In genomic region chr10:124558901-124559321, GRCh38 we compare ENCODE assay signal across 15 cellular contexts.
DNase-seq lines count a peak whose midpoint lies in the region; ATAC-seq and TF ChIP-seq lines count a peak whose summit lies in the region.
"Had no signal": no experiment of that assay in that cellular context is flagged by ENCODE, and none has a peak within 500 bp of the region (broad histone marks: within the 10 kb centered on the region; RNA-seq: fewer than 3 reads in every experiment).

No MANE protein-coding gene starts in this region.

- peak overlapping the region; percentile 95 for H3K27ac ChIP-seq in cingulate gyrus (ENCODE audit: low read depth, low read length)
- H3K27ac ChIP-seq in A673 (ENCODE audit: low read depth, low read length, poor library complexity, severe bottlenecking), result no peak overlapping the region

- no peak for TF ChIP-seq CTCF in A673 (conservative IDR thresholded peaks at IDR 0.05; ENCODE audit: low read depth, low read length)

- DNase-seq in EH (ENCODE audit: low read depth) (peak; percentile 37), iris pigment epithelial cell (ENCODE audit: low read depth) (peak; percentile 26), A673 (ENCODE audit: low spot score) (no peak), sciatic nerve (ENCODE audit: low spot score) (no peak), NCI-H345 (lab: John Stamatoyannopoulos, UW) (no peak)
- DNase-seq in stimulated activated naive B cell treated with anti-CD40 and anti-IgM and Interleukin-4, amounts not matched to agents 10 μg/mL and 1 μg/mL and 100 μg/mL, for 72 hours, result no peak
- DNase-seq in activated naive CD8-positive, alpha-beta T cell treated with anti-CD3 and anti-CD28 coated beads for 36 hours, result no peak
- DNase-seq: activated CD4-positive, alpha-beta T cell treated with anti-CD3 and anti-CD28 coated beads, Interleukin-2, amount 50 U/mL, for 4 hours; head of caudate nucleus; NCI-H1092; Peyer's patch had no signal

- POLR2A ChIA-PET in A673 (lab: Charles Lee; ENCODE audit: low non-redundant PET), result no interaction called here

- no peaks in the 10 kb centered on the region for H3K36me3 ChIP-seq in A673 (ENCODE audit: insufficient read depth, low read length, poor library complexity, severe bottlenecking)
- H3K36me3 ChIP-seq: Peyer's patch had no signal

- no peak overlapping the region for H3K4me3 ChIP-seq in A673 (ENCODE audit: low read depth, low read length, poor library complexity, severe bottlenecking)
- H3K4me3 ChIP-seq: Peyer's patch had no signal

- H3K36me3 Mint-ChIP-seq in stimulated activated naive B cell treated with anti-CD40 and anti-IgM and Interleukin-4, amounts not matched to agents 10 μg/mL and 1 μg/mL and 100 μg/mL, for 72 hours, result peaks cover 11 to 17% of the 10 kb centered on the region in 2 donors
- no peaks in the 10 kb centered on the region for H3K36me3 Mint-ChIP-seq in activated naive CD8-positive, alpha-beta T cell treated with anti-CD3 and anti-CD28 coated beads for 36 hours
- H3K36me3 Mint-ChIP-seq: mesothelial cell of epicardium had no signal

- no peak overlapping the region for H3K4me3 Mint-ChIP-seq in stimulated activated naive B cell treated with anti-CD40 and anti-IgM and Interleukin-4, amounts not matched to agents 10 μg/mL and 1 μg/mL and 100 μg/mL, for 72 hours
- H3K4me3 Mint-ChIP-seq in activated naive CD8-positive, alpha-beta T cell treated with anti-CD3 and anti-CD28 coated beads for 36 hours, result no peak overlapping the region
- H3K4me3 Mint-ChIP-seq: activated naive CD8-positive, alpha-beta T cell; CD8-positive, alpha-beta memory T cell; mesothelial cell of epicardium had no signal

- peak overlapping the region; percentile 59 for H3K27ac Mint-ChIP-seq in stimulated activated naive B cell treated with anti-CD40 and anti-IgM and Interleukin-4, amounts not matched to agents 10 μg/mL and 1 μg/mL and 100 μg/mL, for 72 hours
- H3K27ac Mint-ChIP-seq in activated naive CD8-positive, alpha-beta T cell treated with anti-CD3 and anti-CD28 coated beads for 36 hours, result no peak overlapping the region
- H3K27ac Mint-ChIP-seq: activated naive CD8-positive, alpha-beta T cell; CD8-positive, alpha-beta memory T cell; mesothelial cell of epicardium had no signal

- no peaks in the 10 kb centered on the region for H3K27me3 ChIP-seq in A673 (replicated peaks; ENCODE audit: insufficient read depth, low read depth, low read length, poor library complexity)
- H3K27me3 ChIP-seq: Peyer's patch had no signal

- peaks cover 15 to 31% of the 10 kb centered on the region in 2 donors for H3K4me1 Mint-ChIP-seq in stimulated activated naive B cell treated with anti-CD40 and anti-IgM and Interleukin-4, amounts not matched to agents 10 μg/mL and 1 μg/mL and 100 μg/mL, for 72 hours
- no peaks in the 10 kb centered on the region for H3K4me1 Mint-ChIP-seq in activated naive CD8-positive, alpha-beta T cell treated with anti-CD3 and anti-CD28 coated beads for 36 hours
- H3K4me1 Mint-ChIP-seq: CD8-positive, alpha-beta memory T cell had no signal

- H3K9me3 ChIP-seq in A673 (ENCODE audit: low read depth, low read length, poor library complexity, severe bottlenecking), result no peaks in the 10 kb centered on the region
- H3K9me3 ChIP-seq: Peyer's patch had no signal

- no peak for ATAC-seq in stimulated activated naive B cell treated with anti-CD40 and anti-IgM and Interleukin-4, amounts not matched to agents 10 μg/mL and 1 μg/mL and 100 μg/mL, for 72 hours (replicated peaks)
- no peak for ATAC-seq in sciatic nerve

- H3K9me3 Mint-ChIP-seq in stimulated activated naive B cell treated with anti-CD40 and anti-IgM and Interleukin-4, amounts not matched to agents 10 μg/mL and 1 μg/mL and 100 μg/mL, for 72 hours, result peaks cover 6 to 10% of the 10 kb centered on the region in 2 donors
- H3K9me3 Mint-ChIP-seq in activated naive CD8-positive, alpha-beta T cell treated with anti-CD3 and anti-CD28 coated beads for 36 hours, result no peaks in the 10 kb centered on the region

- no TSS peak for BruUV-seq in A673 (replicated peaks; lab: Mats Ljungman, UMichigan)

- intact Hi-C loops in A673 (cut with micrococcal nuclease; ENCODE audit: unreplicated experiment), result no loop called here
- intact Hi-C loops in sciatic nerve (cut with DNase I), result no loop called here

- no peaks in the 10 kb centered on the region for H3K4me1 ChIP-seq in A673 (ENCODE audit: insufficient read depth, low read length, poor library complexity, severe bottlenecking)

- CTCF ChIA-PET in A673 (lab: Charles Lee), result no interaction called here

- no peaks in the 10 kb centered on the region for H3K27me3 Mint-ChIP-seq in stimulated activated naive B cell treated with anti-CD40 and anti-IgM and Interleukin-4, amounts not matched to agents 10 μg/mL and 1 μg/mL and 100 μg/mL, for 72 hours
- no peaks in the 10 kb centered on the region for H3K27me3 Mint-ChIP-seq in activated naive CD8-positive, alpha-beta T cell treated with anti-CD3 and anti-CD28 coated beads for 36 hours
- H3K27me3 Mint-ChIP-seq: activated naive CD8-positive, alpha-beta T cell; CD8-positive, alpha-beta memory T cell had no signal

Comparison
In these comparisons a context has a peak if more than half of its experiments do, and no peak if none do; other contexts are left out.
1. DNase-seq: peak in EH (single experiment) and iris pigment epithelial cell (single experiment); none in stimulated activated naive B cell treated with anti-CD40 and anti-IgM and Interleukin-4, amounts not matched to agents 10 μg/mL and 1 μg/mL and 100 μg/mL, for 72 hours (single experiment), activated naive CD8-positive, alpha-beta T cell treated with anti-CD3 and anti-CD28 coated beads for 36 hours (single experiment), A673 (single experiment), sciatic nerve (single experiment) and NCI-H345 (single experiment).